Comparison of ENCODE assay signal across 1 cellular context in genomic region chr1:16367258-16367967, GRCh38.
TF ChIP-seq lines count a peak whose summit lies in the region.

No MANE protein-coding gene starts in this region.

TF ChIP-seq in SK-N-SH, 30 proteins besides CTCF, POLR2A, EP300 and RAD21 (continued from another document):
- TF ChIP-seq RXRA (IDR thresholded peaks at IDR 0.05; ENCODE audit: borderline replicate concordance, low read depth): no peak
- peak; percentile 92 for TF ChIP-seq MAX (IDR thresholded peaks at IDR 0.05; ENCODE audit: low read depth)
- TF ChIP-seq MXI1 (IDR thresholded peaks at IDR 0.05; ENCODE audit: low read depth, low read length): peak; percentile 75
- no peak for TF ChIP-seq REST (IDR thresholded peaks at IDR 0.05; ENCODE audit: low read depth, low read length)
- no peak for TF ChIP-seq NFIC (IDR thresholded peaks at IDR 0.05; ENCODE audit: borderline replicate concordance)
- TF ChIP-seq PBX3 (IDR thresholded peaks at IDR 0.05): no peak
- TF ChIP-seq ELF1 (IDR thresholded peaks at IDR 0.05): no peak
- peak; percentile 65; the same call in 1 of the 2 replicates for TF ChIP-seq SIN3A (IDR thresholded peaks at IDR 0.05; ENCODE audit: borderline replicate concordance, low read depth, low read length)
- TF ChIP-seq FOSL2 (IDR thresholded peaks at IDR 0.05; ENCODE audit: borderline replicate concordance, low read depth): no peak
- no peak for TF ChIP-seq RCOR1 (IDR thresholded peaks at IDR 0.05; ENCODE audit: low read length)
- TF ChIP-seq MEF2A (IDR thresholded peaks at IDR 0.05; ENCODE audit: borderline replicate concordance, low read depth): no peak
- no peak for TF ChIP-seq TAF1 (IDR thresholded peaks at IDR 0.05; ENCODE audit: borderline replicate concordance, low read depth, low read length)
- no peak for TF ChIP-seq GATA2 (CRISPR knock-in tag; IDR thresholded peaks at IDR 0.05)
- no peak for TF ChIP-seq SMC3 (IDR thresholded peaks at IDR 0.05; ENCODE audit: low read depth, low read length)
